32 cellular contexts compared by ENCODE assay signal in genomic region chr6:112957526-112957916, GRCh38.
"Had no signal": no experiment of that assay in that cellular context is flagged by ENCODE, and none has a peak within 500 bp of the region (broad histone marks: within the 10 kb centered on the region; RNA-seq: fewer than 3 reads in every experiment).

No MANE protein-coding gene starts in this region.

- H3K4me1 ChIP-seq: breast epithelium, pancreas, prostate gland had no signal

- FAIRE-seq: small intestine had no signal

- H3K27me3 Mint-ChIP-seq: activated CD4-positive, alpha-beta memory T cell treated with anti-CD3 and anti-CD28 coated beads for 36 hours; activated CD4-positive, alpha-beta T cell treated with anti-CD3 and anti-CD28 coated beads, Interleukin-2, amount 10 ng/mL, durations not matched to agents 24 days and 14 days; activated naive CD4-positive, alpha-beta T cell treated with anti-CD3 and anti-CD28 coated beads, Interleukin-2, amount 50 U/mL, for 24 hours; activated naive CD8-positive, alpha-beta T cell treated with anti-CD3 and anti-CD28 coated beads, Interleukin-2, amount 50 U/mL, for 24 hours; central memory CD8-positive, alpha-beta T cell; stimulated activated naive CD8-positive, alpha-beta T cell treated with anti-CD3 and anti-CD28 coated beads, Interleukin-15, amount 100 ng/mL, for 72 hours had no signal

- H3K4me3 Mint-ChIP-seq: activated CD4-positive, alpha-beta memory T cell treated with anti-CD3 and anti-CD28 coated beads for 36 hours; activated CD4-positive, alpha-beta T cell treated with anti-CD3 and anti-CD28 coated beads, Interleukin-2, amount 10 ng/mL, durations not matched to agents 24 days and 14 days; activated naive CD4-positive, alpha-beta T cell treated with anti-CD3 and anti-CD28 coated beads, Interleukin-2, amount 50 U/mL, for 24 hours; activated naive CD8-positive, alpha-beta T cell treated with anti-CD3 and anti-CD28 coated beads, Interleukin-2, amount 50 U/mL, for 24 hours; activated T-helper 1 cell treated with anti-CD3 and anti-CD28 coated beads, Interleukin-12 subunit alpha, Interleukin-12 subunit beta, Interleukin-2, Interleukin-4 antibody, amounts not matched to agents 30 ng/mL and 10 ng/mL and 1 ng/mL, durations not matched to agents 14 hours and 24 hours and 36 hours; central memory CD8-positive, alpha-beta T cell; stimulated activated memory B cell treated with anti-CD40 and anti-IgM and Interleukin-4, amounts not matched to agents 10 μg/mL and 1 μg/mL and 100 μg/mL, for 72 hours; stimulated activated naive CD8-positive, alpha-beta T cell treated with anti-CD3 and anti-CD28 coated beads, Interleukin-15, amount 100 ng/mL, for 72 hours; type B pancreatic cell had no signal

- H3K9me3 ChIP-seq: breast epithelium, esophagus muscularis mucosa, pancreas, prostate gland, uterus had no signal

- H3K27ac ChIP-seq: breast epithelium, esophagus muscularis mucosa, pancreas, prostate gland, uterus, WERI-Rb-1 had no signal

- H3K36me3 Mint-ChIP-seq: activated CD4-positive, alpha-beta memory T cell treated with anti-CD3 and anti-CD28 coated beads for 36 hours; activated naive CD4-positive, alpha-beta T cell treated with anti-CD3 and anti-CD28 coated beads, Interleukin-2, amount 50 U/mL, for 24 hours; stimulated activated memory B cell treated with anti-CD40 and anti-IgM and Interleukin-4, amounts not matched to agents 10 μg/mL and 1 μg/mL and 100 μg/mL, for 72 hours had no signal

- H3K27ac Mint-ChIP-seq: activated CD4-positive, alpha-beta memory T cell treated with anti-CD3 and anti-CD28 coated beads for 36 hours; activated CD4-positive, alpha-beta T cell treated with anti-CD3 and anti-CD28 coated beads, Interleukin-2, amount 10 ng/mL, durations not matched to agents 24 days and 14 days; activated naive CD4-positive, alpha-beta T cell treated with anti-CD3 and anti-CD28 coated beads, Interleukin-2, amount 50 U/mL, for 24 hours; activated naive CD8-positive, alpha-beta T cell treated with anti-CD3 and anti-CD28 coated beads, Interleukin-2, amount 50 U/mL, for 24 hours; activated T-helper 1 cell treated with anti-CD3 and anti-CD28 coated beads, Interleukin-12 subunit alpha, Interleukin-12 subunit beta, Interleukin-2, Interleukin-4 antibody, amounts not matched to agents 30 ng/mL and 10 ng/mL and 1 ng/mL, durations not matched to agents 14 hours and 24 hours and 36 hours; stimulated activated memory B cell treated with anti-CD40 and anti-IgM and Interleukin-4, amounts not matched to agents 10 μg/mL and 1 μg/mL and 100 μg/mL, for 72 hours; stimulated activated naive CD8-positive, alpha-beta T cell treated with anti-CD3 and anti-CD28 coated beads, Interleukin-15, amount 100 ng/mL, for 72 hours; type B pancreatic cell had no signal

- H3K27me3 ChIP-seq: breast epithelium, esophagus muscularis mucosa, pancreas, sigmoid colon, uterus had no signal

- DNase-seq: activated CD4-positive, alpha-beta memory T cell treated with anti-CD3 and anti-CD28 coated beads for 36 hours; activated CD4-positive, alpha-beta T cell treated with anti-CD3 and anti-CD28 coated beads, Interleukin-2, amount 10 ng/mL, durations not matched to agents 24 days and 14 days; activated CD8-positive, alpha-beta memory T cell treated with anti-CD3 and anti-CD28 coated beads, Interleukin-2, amount 50 U/mL, for 4 hours; activated gamma-delta T cell; activated naive CD8-positive, alpha-beta T cell treated with anti-CD3 and anti-CD28 coated beads, Interleukin-2, amount 50 U/mL, for 24 hours; activated T-cell treated with anti-CD3 and anti-CD28 coated beads, Interleukin-2, amount 50 U/mL, for 1 hour; dermis blood vessel endothelial cell; effector CD4-positive, alpha-beta T cell; foreskin melanocyte; left ventricle myocardium superior; nucleus accumbens; pancreas; retina; sigmoid colon; small intestine; stimulated activated CD4-positive, alpha-beta T cell treated with anti-CD3 and anti-CD28 coated beads, Interleukin-1b, Interleukin-23, amount 100 ng/mL, for 48 hours; stimulated activated CD4-positive, alpha-beta T cell treated with anti-CD3 and anti-CD28 coated beads, Interleukin-4, amount 100 ng/mL, for 4 hours; stimulated activated CD8-positive, alpha-beta memory T cell treated with anti-CD3 and anti-CD28 coated beads, Interleukin-4, amount 100 ng/mL, for 48 hours; stimulated activated naive CD8-positive, alpha-beta T cell treated with anti-CD3 and anti-CD28 coated beads, Interleukin-15, amount 100 ng/mL, for 72 hours; substantia nigra; T-helper 2 cell; uterus; WERI-Rb-1 had no signal

- H3K4me3 ChIP-seq: breast epithelium, esophagus muscularis mucosa, pancreas, prostate gland, sigmoid colon, uterus had no signal

- H3K9me3 Mint-ChIP-seq: activated CD4-positive, alpha-beta T cell treated with anti-CD3 and anti-CD28 coated beads, Interleukin-2, amount 10 ng/mL, durations not matched to agents 24 days and 14 days; activated naive CD8-positive, alpha-beta T cell treated with anti-CD3 and anti-CD28 coated beads, Interleukin-2, amount 50 U/mL, for 24 hours; type B pancreatic cell had no signal

- ATAC-seq: activated CD4-positive, CD25-positive, alpha-beta regulatory T cell treated with anti-CD3 and anti-CD28 coated beads, Interleukin-2, amount 50 U/mL, for 24 hours; activated naive CD8-positive, alpha-beta T cell treated with anti-CD3 and anti-CD28 coated beads, Interleukin-2, amount 50 U/mL, for 24 hours; stimulated activated memory B cell treated with anti-CD40 and anti-IgM and Interleukin-4, amounts not matched to agents 10 μg/mL and 1 μg/mL and 100 μg/mL, for 72 hours; stimulated activated naive CD8-positive, alpha-beta T cell treated with anti-CD3 and anti-CD28 coated beads, Interleukin-15, amount 100 ng/mL, for 72 hours had no signal

- H3K36me3 ChIP-seq: breast epithelium, esophagus muscularis mucosa, pancreas, prostate gland, sigmoid colon, uterus, WERI-Rb-1 had no signal

- H3K4me1 Mint-ChIP-seq: activated CD4-positive, alpha-beta T cell treated with anti-CD3 and anti-CD28 coated beads, Interleukin-2, amount 10 ng/mL, durations not matched to agents 24 days and 14 days; activated naive CD4-positive, alpha-beta T cell treated with anti-CD3 and anti-CD28 coated beads, Interleukin-2, amount 50 U/mL, for 24 hours; activated naive CD8-positive, alpha-beta T cell treated with anti-CD3 and anti-CD28 coated beads, Interleukin-2, amount 50 U/mL, for 24 hours; central memory CD8-positive, alpha-beta T cell; stimulated activated memory B cell treated with anti-CD40 and anti-IgM and Interleukin-4, amounts not matched to agents 10 μg/mL and 1 μg/mL and 100 μg/mL, for 72 hours; stimulated activated naive CD8-positive, alpha-beta T cell treated with anti-CD3 and anti-CD28 coated beads, Interleukin-15, amount 100 ng/mL, for 72 hours had no signal
